ENCODE assay signal across 8 cellular contexts in genomic region chr13:52968074-52968700, GRCh38.
DNase-seq lines count a peak whose midpoint lies in the region; ATAC-seq, FAIRE-seq and TF ChIP-seq lines count a peak whose summit lies in the region.

No MANE protein-coding gene starts in this region.

- no peaks in the 10 kb centered on the region for H3K9me3 ChIP-seq in A549

- TF ChIP-seq CTCF in A549 (IDR thresholded peaks at IDR 0.05) = peak; percentile 89

- H3K27ac ChIP-seq in A549 = no peak overlapping the region

- no peak for TF ChIP-seq EP300 in A549 (IDR thresholded peaks at IDR 0.05)

- H3K4me1 ChIP-seq in A549 = no peaks in the 10 kb centered on the region

- H3K4me3 ChIP-seq in A549 = no peak overlapping the region

- peak; percentile 62 to 66 for TF ChIP-seq RAD21 in A549 (conservative IDR thresholded peaks at IDR 0.05 in 1 of 2, IDR thresholded peaks at IDR 0.05 in 1 of 2)

- whole genome bisulfite sequencing in A549 (ENCODE audit: missing lambda C conversion rate) = 7% methylated on average over 13 of the region's 13 CpGs

- CTCF ChIA-PET in A549 (lab: Yijun Ruan, JAX) = interaction anchor here (0.6 to 2.8 kb wide), 26 partner anchors 8 to 398 kb away, joined by 3 to 27 read pairs (median 4); no protein-coding TSS in a partner anchor

- DNase-seq in A549 (ENCODE audit: low read depth in 1 of 2, low spot score in 1 of 2) (peak; percentile 44 to 66), NCI-H187 (lab: John Stamatoyannopoulos, UW) (peak; percentile 59 to 90), T-helper 2 cell (peak; percentile 8 to 72 (median 29)), astrocyte of the hippocampus (ENCODE audit: low read depth, low spot score) (peak; percentile 86), iPS DF 4.7 (ENCODE audit: extremely low read depth, low spot score) (peak; percentile 89)
- peak; percentile 52 for DNase-seq in stimulated activated CD4-positive, alpha-beta T cell treated with anti-CD3 and anti-CD28 coated beads, Interleukin-12 subunit alpha, Interleukin-12 subunit beta, amount 100 ng/mL, for 4 hours

- ATAC-seq in A549 = peak; percentile 97 to 98
- peak; percentile 90 for ATAC-seq in GM18508 (IDR thresholded peaks at IDR 0.05; ENCODE audit: insufficient read depth, unreplicated experiment)
- ATAC-seq in HG02973 (IDR thresholded peaks at IDR 0.05; ENCODE audit: unreplicated experiment) = peak; percentile 99

- H3K4me2 ChIP-seq in A549 = no peak overlapping the region

- FAIRE-seq in A549 (lab: Jason Lieb, UNC) = no peak

- no peak for TF ChIP-seq POLR2A in A549 (IDR thresholded peaks at IDR 0.05; ENCODE audit: low read length)

- POLR2A ChIA-PET in A549 (lab: Yijun Ruan, JAX) = interaction anchor here (1.1 kb wide), 1 partner anchor 316 kb away, joined by 3 read pairs; the partner anchor contains the start of gene SUGT1

TF ChIP-seq in A549, 52 proteins besides CTCF, POLR2A, EP300 and RAD21:
- TF ChIP-seq EHMT2 (IDR thresholded peaks at IDR 0.05; ENCODE audit: low read depth) = peak; percentile 63; the same call in 1 of the 2 replicates
- peak; percentile 93 for TF ChIP-seq REST (IDR thresholded peaks at IDR 0.05)
- peak; percentile 73 for TF ChIP-seq SMC3 (IDR thresholded peaks at IDR 0.05)
- TF ChIP-seq CEBPB (IDR thresholded peaks at IDR 0.05) = peak; percentile 38 to 83; a peak in 3 of 4 replicates
- TF ChIP-seq RNF2 (IDR thresholded peaks at IDR 0.05; ENCODE audit: borderline replicate concordance, low read depth) = no peak
- TF ChIP-seq CBX2 (IDR thresholded peaks at IDR 0.05; ENCODE audit: borderline replicate concordance, low read depth) = no peak

Comparison
In these comparisons a context has a peak if more than half of its experiments do, and no peak if none do; other contexts are left out.
1. DNase-seq: peak in every context shown above with its lines; median percentile 89 in iPS DF 4.7; 86 in astrocyte of the hippocampus; 74 in NCI-H187; 55 in A549; 52 in stimulated activated CD4-positive, alpha-beta T cell treated with anti-CD3 and anti-CD28 coated beads, Interleukin-12 subunit alpha, Interleukin-12 subunit beta, amount 100 ng/mL, for 4 hours; 29 in T-helper 2 cell.